In genomic region chr3:197949767-197950660, GRCh38 we compare ENCODE assay signal across 8 cellular contexts. TPM values are rescaled to one million over a fixed set of nuclear protein-coding genes. Genes with fewer than 3 reads are reported as not detected.
DNase-seq lines count a peak whose midpoint lies in the region; TF ChIP-seq lines count a peak whose summit lies in the region.

RPL35A (plus strand) TSS chr3:197950190; CDS start chr3:197950968, 778 bp downstream.

- H3K27ac ChIP-seq in MM.1S (ENCODE audit: low read length): peak within 1 kb of the TSS; percentile 75
- H3K27ac ChIP-seq in neural cell (ENCODE audit: low read length): peak within 1 kb of the TSS; percentile 92
- H3K27ac ChIP-seq in stomach: peak within 1 kb of the TSS; percentile 85 to 89 (median 86)

- TF ChIP-seq POLR2A in stomach (IDR thresholded peaks at IDR 0.05): peak in 2 of 4 donors; percentile 56 to 66

- H3K36me3 ChIP-seq in ES-I3 (ENCODE audit: insufficient read depth, low read length): peaks cover 38% of the 10 kb centered on the region
- peaks cover 47% of the 10 kb centered on the region for H3K36me3 ChIP-seq in HAP-1 (replicated peaks)
- H3K36me3 ChIP-seq in MM.1S (replicated peaks; ENCODE audit: insufficient read depth, low read length): peaks cover 38% of the 10 kb centered on the region
- peaks cover 9% of the 10 kb centered on the region for H3K36me3 ChIP-seq in neural cell (ENCODE audit: insufficient read depth, low read length)
- H3K36me3 ChIP-seq in stomach: peaks cover 34 to 40% (median 39%) of the 10 kb centered on the region in 4 donors

- TF ChIP-seq CTCF in MM.1S (IDR thresholded peaks at IDR 0.05; ENCODE audit: low read length) (no peak), fibroblast of villous mesenchyme (IDR thresholded peaks at IDR 0.05; ENCODE audit: insufficient read depth, low read depth, low read length) (no peak), neural cell (IDR thresholded peaks at IDR 0.05; ENCODE audit: poor library complexity, severe bottlenecking) (no peak), stomach (IDR thresholded peaks at IDR 0.05) (peak in 1 of 7 experiments; percentile 19)

- intact Hi-C loops in stomach (cut with DNase I; ENCODE audit: low total_unique reads): no loop called here

- DNase-seq in HAP-1 (ENCODE audit: low spot score in 2 of 2) (peak; percentile 87 to 97), MM.1S (peak; percentile 97), SIG-M5 (lab: John Stamatoyannopoulos, UW) (peak; percentile 79), activated gamma-delta T cell (lab: John Stamatoyannopoulos, UW) (peak; percentile 43), fibroblast of villous mesenchyme (ENCODE audit: low read depth) (peak; percentile 96), stomach (peak; percentile 86)

- TF ChIP-seq EP300 in neural cell (conservative IDR thresholded peaks at IDR 0.05; ENCODE audit: poor library complexity, severe bottlenecking): peak; percentile 86
- TF ChIP-seq EP300 in stomach (IDR thresholded peaks at IDR 0.05): no peak

- H3K9ac ChIP-seq in ES-I3 (ENCODE audit: low read depth, low read length) (peak within 1 kb of the TSS; percentile 86), MM.1S (ENCODE audit: low read length) (peak within 1 kb of the TSS; percentile 88), neural cell (ENCODE audit: low read length) (peak within 1 kb of the TSS; percentile 84)

- H3K4me2 ChIP-seq in MM.1S (ENCODE audit: low read depth, low read length): peak within 1 kb of the TSS; percentile 93
- H3K4me2 ChIP-seq in neural cell (ENCODE audit: low read length): peak within 1 kb of the TSS; percentile 92

- H2AFZ ChIP-seq in MM.1S (ENCODE audit: low read length) (peak within 1 kb of the TSS; percentile 56), neural cell (ENCODE audit: low read depth, low read length) (peak within 1 kb of the TSS; percentile 84)

- H4K20me1 ChIP-seq in MM.1S (ENCODE audit: insufficient read depth, low read length) (peaks cover 12% of the 10 kb centered on the region; the same call in 1 of the 2 replicates), neural cell (ENCODE audit: insufficient read depth) (no peaks in the 10 kb centered on the region)

- H3K27me3 ChIP-seq in HAP-1 (ENCODE audit: low read depth): no peaks in the 10 kb centered on the region; the same call in 1 of the 2 replicates
- peaks cover 11% of the 10 kb centered on the region; the same call in 1 of the 2 replicates for H3K27me3 ChIP-seq in MM.1S (replicated peaks; ENCODE audit: insufficient read depth, low read length)
- H3K27me3 ChIP-seq in neural cell (ENCODE audit: insufficient read depth, low read depth, low read length): no peaks in the 10 kb centered on the region
- no peaks in the 10 kb centered on the region for H3K27me3 ChIP-seq in stomach

- H3K4me1 ChIP-seq in ES-I3 (ENCODE audit: insufficient read depth, low read length) (no peaks in the 10 kb centered on the region), HAP-1 (peaks cover 10% of the 10 kb centered on the region), MM.1S (ENCODE audit: low read length) (peaks cover 14% of the 10 kb centered on the region), stomach (peaks cover 32 to 51% (median 44%) of the 10 kb centered on the region in 4 donors)

- H3K9me3 ChIP-seq in ES-I3 (ENCODE audit: control insufficient read depth, insufficient read depth, low read length): no peaks in the 10 kb centered on the region
- H3K9me3 ChIP-seq in HAP-1: no peaks in the 10 kb centered on the region
- H3K9me3 ChIP-seq in MM.1S (replicated peaks; ENCODE audit: insufficient read depth, low read length): no peaks in the 10 kb centered on the region
- H3K9me3 ChIP-seq in neural cell (ENCODE audit: low read length): no peaks in the 10 kb centered on the region
- no peaks in the 10 kb centered on the region for H3K9me3 ChIP-seq in stomach

- 0 to 1% (median 0%) methylated on average over 37 of the region's 37 CpGs for WGBS in stomach, 5 donors

- H3F3A ChIP-seq in MM.1S (ENCODE audit: insufficient read depth, low read length) (peaks cover 44% of the 10 kb centered on the region), neural cell (ENCODE audit: insufficient read depth, low read length, poor library complexity, severe bottlenecking) (no peaks in the 10 kb centered on the region)

- H3K79me2 ChIP-seq in MM.1S (ENCODE audit: low read length) (peaks cover 50% of the 10 kb centered on the region), neural cell (replicated peaks; ENCODE audit: insufficient read depth, low read length) (peaks cover 34% of the 10 kb centered on the region)

- in situ Hi-C loops in HAP-1 (cut with MboI; ENCODE audit: low sequenced_read_pairs): no loop called here

- no peaks in the 10 kb centered on the region for H3K9me2 ChIP-seq in MM.1S (replicated peaks; ENCODE audit: insufficient read depth, low read length)
- no peaks in the 10 kb centered on the region for H3K9me2 ChIP-seq in neural cell (ENCODE audit: insufficient read depth, low read length)

- H3K4me3 ChIP-seq in HAP-1 (peak within 1 kb of the TSS; percentile 75), MM.1S (ENCODE audit: low read length) (peak within 1 kb of the TSS; percentile 83), fibroblast of villous mesenchyme (ENCODE audit: low read depth, low read length) (peak within 1 kb of the TSS; percentile 90), neural cell (ENCODE audit: low read length) (peak within 1 kb of the TSS; percentile 75), stomach (peak within 1 kb of the TSS; percentile 56 to 79 (median 60))

- no peak for TF ChIP-seq RAD21 in neural cell (conservative IDR thresholded peaks at IDR 0.05)

TF ChIP-seq in neural cell, 6 proteins besides CTCF, POLR2A, EP300 and RAD21:
- peak; percentile 54 for TF ChIP-seq SMC3 (conservative IDR thresholded peaks at IDR 0.05; ENCODE audit: poor library complexity)
- TF ChIP-seq REST (IDR thresholded peaks at IDR 0.05; ENCODE audit: borderline replicate concordance): peak; percentile 94
- peak; percentile 99 for TF ChIP-seq POLR2AphosphoS5 (IDR thresholded peaks at IDR 0.05)
- no peak for TF ChIP-seq EZH2 (IDR thresholded peaks at IDR 0.05; ENCODE audit: borderline replicate concordance, insufficient read depth, low read length, poor library complexity, severe bottlenecking)
- peak; percentile 81 for TF ChIP-seq MXI1 (conservative IDR thresholded peaks at IDR 0.05; ENCODE audit: poor library complexity, severe bottlenecking)
- TF ChIP-seq TAF1 (IDR thresholded peaks at IDR 0.05; ENCODE audit: low read depth): peak; percentile 79

RNA-seq across cellular contexts. Expression of gene RPL35A, which starts in this region (rescaled TPM):
- total RNA-seq in fibroblast of villous mesenchyme (453 and 600 TPM in 2 replicates), stomach (100 to 1,000 TPM in 4 of 5 donors, 10 to 100 TPM in 1; 30.4 to 935 (median 568) TPM)
- polyA plus RNA-seq in neural cell (1,126 and 1,553 TPM in 2 replicates), stomach (1,000 to 10,000 TPM; 2,089 to 2,972 (median 2,364) TPM)
- polyA minus RNA-seq in neural cell: 285 and 363 TPM in 2 replicates

Comparison
In these comparisons a context has a peak if more than half of its experiments do, and no peak if none do; other contexts are left out.
1. Peak in every context shown above with its lines: DNase-seq, H3K4me3 ChIP-seq and H3K27ac ChIP-seq.
2. DNase-seq: peak in every context shown above with its lines; median percentile 97 in MM.1S; 96 in fibroblast of villous mesenchyme; 92 in HAP-1; 86 in stomach; 79 in SIG-M5; 43 in activated gamma-delta T cell.